In the genomic region with DNA sequence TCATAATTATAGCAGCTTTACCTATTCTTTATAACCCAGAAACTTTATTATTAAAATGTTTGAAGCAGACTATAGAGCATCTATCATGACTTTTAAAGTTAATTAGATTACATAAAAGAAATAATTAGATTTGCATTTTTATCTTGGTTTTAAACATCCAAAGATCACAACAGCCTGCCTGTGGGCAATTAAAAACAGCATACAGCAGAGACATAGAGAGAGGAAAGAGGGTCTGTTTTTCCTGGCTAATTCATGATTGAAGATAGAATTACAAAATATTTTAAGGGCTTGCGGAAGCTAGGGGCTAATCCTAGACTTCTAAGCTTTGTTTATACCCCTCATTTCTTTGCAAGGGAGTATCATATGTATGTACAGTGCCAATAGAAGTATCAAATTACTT, we compare ENCODE assay signal across 13 cellular contexts.
DNase-seq lines count a peak whose midpoint lies in the region; ATAC-seq and TF ChIP-seq lines count a peak whose summit lies in the region.
"Had no signal": no experiment of that assay in that cellular context is flagged by ENCODE, and none has a peak within 500 bp of the region (broad histone marks: within the 10 kb centered on the region; RNA-seq: fewer than 3 reads in every experiment).

No MANE protein-coding gene starts in this region.

- no peaks in the 10 kb centered on the region for H4K20me1 ChIP-seq in GM23338 (replicated peaks; ENCODE audit: insufficient read depth)

- H3F3A ChIP-seq in GM23338 (replicated peaks; ENCODE audit: low read depth): no peaks in the 10 kb centered on the region

- BruUV-seq in A673 (replicated peaks; lab: Mats Ljungman, UMichigan): no TSS peak

- H2AFZ ChIP-seq in GM23338: no peak overlapping the region

- H3K27ac ChIP-seq in A673 (ENCODE audit: low read depth, low read length, poor library complexity, severe bottlenecking) (peak overlapping the region; percentile 19), GM23338 (ENCODE audit: low read depth) (no peak overlapping the region)

- no peaks in the 10 kb centered on the region for H3K9me2 ChIP-seq in GM23338 (ENCODE audit: insufficient read depth)

- TF ChIP-seq CTCF in A673 (conservative IDR thresholded peaks at IDR 0.05; ENCODE audit: low read depth, low read length) (no peak), GM23338 (conservative IDR thresholded peaks at IDR 0.05; ENCODE audit: low read depth in 2 of 2) (no peak)

- H3K36me3 Mint-ChIP-seq in GM23338 (ENCODE audit: low read depth): no peaks in the 10 kb centered on the region
- H3K36me3 Mint-ChIP-seq: CD14-positive monocyte; CD8-positive, alpha-beta memory T cell had no signal

- CTCF ChIA-PET in A673 (lab: Charles Lee): no interaction called here

- no peak for ATAC-seq in GM23338
- no peak; the same call in 2 of the 3 replicates for ATAC-seq in SK-N-SH treated with all-trans-retinoic acid at 6 μM for 48 hours
- ATAC-seq in GM18907 (IDR thresholded peaks at IDR 0.05; ENCODE audit: unreplicated experiment): no peak
- no peak for ATAC-seq in HG03045 (IDR thresholded peaks at IDR 0.05; ENCODE audit: unreplicated experiment)
- ATAC-seq: HCT116 had no signal

- no peak overlapping the region for H3K27ac Mint-ChIP-seq in GM23338
- H3K27ac Mint-ChIP-seq: CD14-positive monocyte had no signal

- no peaks in the 10 kb centered on the region for H3K9me3 Mint-ChIP-seq in GM23338

- H3K27me3 ChIP-seq in A673 (replicated peaks; ENCODE audit: insufficient read depth, low read depth, low read length, poor library complexity): no peaks in the 10 kb centered on the region
- H3K27me3 ChIP-seq in GM23338 (ENCODE audit: insufficient read depth): no peaks in the 10 kb centered on the region

- H3K9me3 ChIP-seq in A673 (ENCODE audit: low read depth, low read length, poor library complexity, severe bottlenecking): no peaks in the 10 kb centered on the region
- H3K9me3 ChIP-seq: Caco-2 had no signal

- POLR2A ChIA-PET in A673 (lab: Charles Lee; ENCODE audit: low non-redundant PET): interaction anchor here (0.7 kb wide), 1 partner anchor 89 kb away, joined by 6 read pairs; no protein-coding TSS in a partner anchor

- intact Hi-C loops in A673 (cut with micrococcal nuclease; ENCODE audit: unreplicated experiment): loop anchor here (10.0 kb wide), 2 partner anchors 153 to 427 kb away; no protein-coding TSS in a partner anchor

- peaks cover 4% of the 10 kb centered on the region for H3K27me3 Mint-ChIP-seq in GM23338 (ENCODE audit: insufficient read depth, low read depth, poor library complexity)
- H3K27me3 Mint-ChIP-seq: CD8-positive, alpha-beta memory T cell had no signal

- H3K79me2 ChIP-seq in GM23338 (replicated peaks; ENCODE audit: insufficient read depth): no peaks in the 10 kb centered on the region

- no peak overlapping the region for H3K4me3 ChIP-seq in A673 (ENCODE audit: low read depth, low read length, poor library complexity, severe bottlenecking)
- no peak overlapping the region for H3K4me3 ChIP-seq in GM23338

- H3K36me3 ChIP-seq in A673 (ENCODE audit: insufficient read depth, low read length, poor library complexity, severe bottlenecking): no peaks in the 10 kb centered on the region
- no peaks in the 10 kb centered on the region for H3K36me3 ChIP-seq in GM23338 (ENCODE audit: insufficient read depth)

- no peak overlapping the region for H3K4me3 Mint-ChIP-seq in GM23338
- H3K4me3 Mint-ChIP-seq: CD14-positive monocyte; CD8-positive, alpha-beta memory T cell had no signal

- H3K4me1 ChIP-seq in A673 (ENCODE audit: insufficient read depth, low read length, poor library complexity, severe bottlenecking) (peaks cover 56% of the 10 kb centered on the region), GM23338 (ENCODE audit: insufficient read depth) (peaks cover 52% of the 10 kb centered on the region)

- H3K4me1 Mint-ChIP-seq in GM23338: peaks cover 49% of the 10 kb centered on the region
- H3K4me1 Mint-ChIP-seq: CD14-positive monocyte; CD8-positive, alpha-beta memory T cell had no signal

- H3K4me2 ChIP-seq in GM23338: peak overlapping the region; percentile 46; the same call in 1 of the 2 replicates

- DNase-seq in A673 (ENCODE audit: low spot score) (peak; percentile 67), GM23338 (ENCODE audit: low spot score) (no peak), NCI-H748 (lab: John Stamatoyannopoulos, UW; ENCODE audit: unreplicated experiment) (peak; percentile 84), medulla oblongata (ENCODE audit: extremely low spot score) (no peak)
- DNase-seq: Caco-2; CD8-positive, alpha-beta memory T cell; DND-41; GDM1 had no signal

TF ChIP-seq in GM23338, 12 proteins besides CTCF, POLR2A, EP300 and RAD21 (continues in another document):
- TF ChIP-seq, protein P1, sequence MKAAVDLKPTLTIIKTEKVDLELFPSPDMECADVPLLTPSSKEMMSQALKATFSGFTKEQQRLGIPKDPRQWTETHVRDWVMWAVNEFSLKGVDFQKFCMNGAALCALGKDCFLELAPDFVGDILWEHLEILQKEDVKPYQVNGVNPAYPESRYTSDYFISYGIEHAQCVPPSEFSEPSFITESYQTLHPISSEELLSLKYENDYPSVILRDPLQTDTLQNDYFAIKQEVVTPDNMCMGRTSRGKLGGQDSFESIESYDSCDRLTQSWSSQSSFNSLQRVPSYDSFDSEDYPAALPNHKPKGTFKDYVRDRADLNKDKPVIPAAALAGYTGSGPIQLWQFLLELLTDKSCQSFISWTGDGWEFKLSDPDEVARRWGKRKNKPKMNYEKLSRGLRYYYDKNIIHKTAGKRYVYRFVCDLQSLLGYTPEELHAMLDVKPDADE (IDR thresholded peaks at IDR 0.05): no peak
- TF ChIP-seq NANOG (IDR thresholded peaks at IDR 0.05; ENCODE audit: borderline replicate concordance): no peak
- no peak for TF ChIP-seq ZNF114 (CRISPR knock-in tag; IDR thresholded peaks at IDR 0.05)
- TF ChIP-seq EZH2 (IDR thresholded peaks at IDR 0.05; ENCODE audit: low read depth, unreplicated experiment): no peak
- no peak for TF ChIP-seq JUNB (IDR thresholded peaks at IDR 0.05; ENCODE audit: unreplicated experiment)
- TF ChIP-seq ZNF331 (CRISPR knock-in tag; IDR thresholded peaks at IDR 0.05; ENCODE audit: low read depth): no peak
- no peak for TF ChIP-seq STAT1 (IDR thresholded peaks at IDR 0.05; ENCODE audit: unreplicated experiment)

TF ChIP-seq in SK-N-SH treated with all-trans-retinoic acid at 6 μM for 48 hours, 23 proteins besides CTCF, POLR2A, EP300 and RAD21:
- TF ChIP-seq ISL1 (CRISPR knock-in tag; IDR thresholded peaks at IDR 0.05) (peak; percentile 60), ZNF8 (CRISPR knock-in tag; IDR thresholded peaks at IDR 0.05) (peak; percentile 35; the same call in 1 of the 2 replicates), PATZ1 (CRISPR knock-in tag; IDR thresholded peaks at IDR 0.05; ENCODE audit: borderline replicate concordance) (no peak), BACH2 (CRISPR knock-in tag; IDR thresholded peaks at IDR 0.05; ENCODE audit: borderline replicate concordance) (no peak), TCF4 (CRISPR knock-in tag; IDR thresholded peaks at IDR 0.05; ENCODE audit: borderline replicate concordance) (peak; percentile 95), CSDC2 (CRISPR knock-in tag; IDR thresholded peaks at IDR 0.05) (no peak), ZNF70 (CRISPR knock-in tag; IDR thresholded peaks at IDR 0.05) (peak; percentile 36; the same call in 1 of the 2 replicates)
- TF ChIP-seq, protein P2, sequence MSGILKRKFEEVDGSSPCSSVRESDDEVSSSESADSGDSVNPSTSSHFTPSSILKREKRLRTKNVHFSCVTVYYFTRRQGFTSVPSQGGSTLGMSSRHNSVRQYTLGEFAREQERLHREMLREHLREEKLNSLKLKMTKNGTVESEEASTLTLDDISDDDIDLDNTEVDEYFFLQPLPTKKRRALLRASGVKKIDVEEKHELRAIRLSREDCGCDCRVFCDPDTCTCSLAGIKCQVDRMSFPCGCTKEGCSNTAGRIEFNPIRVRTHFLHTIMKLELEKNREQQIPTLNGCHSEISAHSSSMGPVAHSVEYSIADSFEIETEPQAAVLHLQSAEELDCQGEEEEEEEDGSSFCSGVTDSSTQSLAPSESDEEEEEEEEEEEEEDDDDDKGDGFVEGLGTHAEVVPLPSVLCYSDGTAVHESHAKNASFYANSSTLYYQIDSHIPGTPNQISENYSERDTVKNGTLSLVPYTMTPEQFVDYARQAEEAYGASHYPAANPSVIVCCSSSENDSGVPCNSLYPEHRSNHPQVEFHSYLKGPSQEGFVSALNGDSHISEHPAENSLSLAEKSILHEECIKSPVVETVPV (CRISPR knock-in tag; IDR thresholded peaks at IDR 0.05): 0 out of 2 replicates have a peak, but pooled peaks have one; percentile 34

Comparison
In these comparisons a context has a peak if more than half of its experiments do, and no peak if none do; other contexts are left out.
1. DNase-seq: peak in A673 (single experiment) and NCI-H748 (single experiment); none in GM23338 (single experiment) and medulla oblongata (single experiment).